Comparison of ENCODE assay signal across 20 cellular contexts in genomic region chr1:204878835-204879234, GRCh38. TPM values are rescaled to one million over a fixed set of nuclear protein-coding genes. Genes with fewer than 3 reads are reported as not detected.
"Had no signal": no experiment of that assay in that cellular context is flagged by ENCODE, and none has a peak within 500 bp of the region (broad histone marks: within the 10 kb centered on the region; RNA-seq: fewer than 3 reads in every experiment).

No MANE protein-coding gene starts in this region.

- ATAC-seq: activated CD8-positive, alpha-beta T cell treated with anti-CD3 and anti-CD28 coated beads for 36 hours; naive thymus-derived CD4-positive, alpha-beta T cell; stimulated activated naive CD8-positive, alpha-beta T cell treated with anti-CD3 and anti-CD28 coated beads, Interleukin-15, Interleukin-2, amounts not matched to agents 100 U/mL and 50 U/mL, for 24 hours had no signal

- H2AFZ ChIP-seq: neural progenitor cell had no signal

- H3K27ac ChIP-seq: cardiac muscle cell, neural progenitor cell, WERI-Rb-1 had no signal

- DNase-seq: activated CD4-positive, alpha-beta T cell treated with anti-CD3 and anti-CD28 coated beads, Interleukin-2, amount 10 ng/mL, durations not matched to agents 7 days and 5 days; activated CD4-positive, CD25-positive, alpha-beta regulatory T cell treated with anti-CD3 and anti-CD28 coated beads, Interleukin-2, amount 50 U/mL, for 72 hours; activated CD8-positive, alpha-beta T cell treated with anti-CD3 and anti-CD28 coated beads for 36 hours; activated gamma-delta T cell; activated naive CD4-positive, alpha-beta T cell treated with anti-CD3 and anti-CD28 coated beads, Interleukin-2, amount 50 U/mL, for 16 hours; activated naive CD8-positive, alpha-beta T cell treated with anti-CD3 and anti-CD28 coated beads, Interleukin-2, amount 50 U/mL, for 24 hours; dermis blood vessel endothelial cell; effector memory CD4-positive, alpha-beta T cell; islet precursor cell; naive thymus-derived CD4-positive, alpha-beta T cell; posterior cingulate gyrus; retina; stimulated activated CD4-positive, alpha-beta T cell treated with anti-CD3 and anti-CD28 coated beads, Interleukin-4, amount 100 ng/mL, for 24 hours; stimulated activated naive CD8-positive, alpha-beta T cell treated with anti-CD3 and anti-CD28 coated beads, Interleukin-15, Interleukin-2, amounts not matched to agents 100 U/mL and 50 U/mL, for 24 hours; T-helper 1 cell; thyroid gland; WERI-Rb-1 had no signal

- H3K36me3 ChIP-seq: cardiac muscle cell, neural progenitor cell, thyroid gland, WERI-Rb-1 had no signal

- H3K9me3 ChIP-seq: thyroid gland had no signal

- H3K27me3 ChIP-seq: neural progenitor cell, thyroid gland had no signal

- H3K4me1 ChIP-seq: thyroid gland had no signal

- H3K4me2 ChIP-seq: neural progenitor cell had no signal

- H3K4me3 ChIP-seq: cardiac muscle cell, lung, neural progenitor cell, thyroid gland had no signal

RNA-seq across cellular contexts. Expression of gene NFASC, which starts 8.2 kb away (rescaled TPM):
- total RNA-seq: activated CD8-positive, alpha-beta T cell treated with anti-CD3 and anti-CD28 coated beads for 36 hours had no signal
